In genomic region chr6:100088009-100088408, GRCh38 we compare ENCODE assay signal across 14 cellular contexts.
A peak's percentile ranks its signal among the peaks of the same experiment; 100 is the strongest.
DNase-seq lines count a peak whose midpoint lies in the region; ATAC-seq and TF ChIP-seq lines count a peak whose summit lies in the region.
"Had no signal": no experiment of that assay in that cellular context is flagged by ENCODE, and none has a peak within 500 bp of the region (broad histone marks: within the 10 kb centered on the region; RNA-seq: fewer than 3 reads in every experiment).

No MANE protein-coding gene starts in this region.

- no peaks in the 10 kb centered on the region for H3K27me3 ChIP-seq in GM23248 (replicated peaks; ENCODE audit: insufficient read depth)
- H3K27me3 ChIP-seq in RWPE2 (ENCODE audit: insufficient read depth, poor library complexity, severe bottlenecking) = no peaks in the 10 kb centered on the region
- H3K27me3 ChIP-seq in skeletal muscle tissue (ENCODE audit: control insufficient read depth in 3 of 3, insufficient read depth in 3 of 3, low read length in 3 of 3) = no peaks in the 10 kb centered on the region
- H3K27me3 ChIP-seq: sigmoid colon had no signal

- H3K27ac ChIP-seq in GM23248 = peak overlapping the region; percentile 61
- H3K27ac ChIP-seq in RWPE2 (ENCODE audit: poor library complexity, severe bottlenecking) = no peak overlapping the region
- H3K27ac ChIP-seq in skeletal muscle tissue (ENCODE audit: low read depth, low read length) = peak overlapping the region; percentile 66
- H3K27ac ChIP-seq: WERI-Rb-1 had no signal

- 0 to 6% methylated on average over 1 of the region's 1 CpG for WGBS in GM23248 (ENCODE audit: low coverage in 1 of 2, low lambda C conversion rate in 2 of 2, missing lambda C conversion rate in 2 of 2), 2 experiments

- H2AFZ ChIP-seq in GM23248 = no peak overlapping the region

- H3K4me3 ChIP-seq in GM23248 = 0 out of 2 replicates have a peak overlapping the region, but pooled peaks have one; percentile 2
- no peak overlapping the region for H3K4me3 ChIP-seq in RWPE2 (ENCODE audit: severe bottlenecking)
- no peak overlapping the region for H3K4me3 ChIP-seq in fibroblast of pulmonary artery (replicated peaks; ENCODE audit: low read depth, low read length)
- no peak overlapping the region for H3K4me3 ChIP-seq in skeletal muscle tissue (ENCODE audit: low read length in 3 of 3)
- H3K4me3 ChIP-seq: sigmoid colon had no signal

- no peaks in the 10 kb centered on the region for H3K9me2 ChIP-seq in GM23248 (ENCODE audit: insufficient read depth)

- peak; percentile 91 for DNase-seq in GM23248
- DNase-seq in RWPE2 (ENCODE audit: low spot score) = no peak
- DNase-seq in fibroblast of pulmonary artery (ENCODE audit: low read depth) = peak; percentile 36
- DNase-seq in NCI-H2171 (lab: John Stamatoyannopoulos, UW) = no peak
- DNase-seq in NCI-H2107 treated with DMSO at 0.1 percent for 48 hours (lab: John Stamatoyannopoulos, UW; ENCODE audit: unreplicated experiment) = no peak
- DNase-seq: activated CD8-positive, alpha-beta memory T cell treated with anti-CD3 and anti-CD28 coated beads, Interleukin-2, amount 10 ng/mL, durations not matched to agents 7 days and 5 days; Caco-2; left cardiac atrium; naive thymus-derived CD8-positive, alpha-beta T cell; NCI-H1694 treated with DMSO at 0.1 percent for 48 hours; sigmoid colon; WERI-Rb-1 had no signal

- ATAC-seq in RWPE2 (ENCODE audit: low read depth) = peak; percentile 68
- ATAC-seq in activated CD4-positive, CD25-positive, alpha-beta regulatory T cell treated with anti-CD3 and anti-CD28 coated beads, Interleukin-2, amount 50 U/mL, for 24 hours = no peak
- ATAC-seq: activated CD8-positive, alpha-beta memory T cell treated with anti-CD3 and anti-CD28 coated beads, Interleukin-2, amount 10 ng/mL, durations not matched to agents 7 days and 5 days; left cardiac atrium; naive thymus-derived CD8-positive, alpha-beta T cell had no signal

- H3K9ac ChIP-seq in GM23248 (peak overlapping the region; percentile 5; the same call in 1 of the 2 replicates), skeletal muscle tissue (ENCODE audit: low read depth in 1 of 3, low read length in 3 of 3) (no peak overlapping the region)

- no peaks in the 10 kb centered on the region for H4K20me1 ChIP-seq in GM23248 (ENCODE audit: insufficient read depth)

- H3K79me2 ChIP-seq in GM23248 (ENCODE audit: insufficient read depth) = no peaks in the 10 kb centered on the region

- H3K36me3 ChIP-seq in GM23248 (ENCODE audit: low read depth) (no peaks in the 10 kb centered on the region), RWPE2 (ENCODE audit: low read depth) (no peaks in the 10 kb centered on the region), skeletal muscle tissue (ENCODE audit: control insufficient read depth in 3 of 3, insufficient read depth in 3 of 3, low read length in 3 of 3) (no peaks in the 10 kb centered on the region)
- H3K36me3 ChIP-seq: sigmoid colon, WERI-Rb-1 had no signal

- no peaks in the 10 kb centered on the region for H3K9me3 ChIP-seq in GM23248 (ENCODE audit: low read depth)
- no peaks in the 10 kb centered on the region for H3K9me3 ChIP-seq in RWPE2 (ENCODE audit: severe bottlenecking)
- no peaks in the 10 kb centered on the region for H3K9me3 ChIP-seq in skeletal muscle tissue (ENCODE audit: control insufficient read depth in 3 of 3, low read length in 3 of 3)
- H3K9me3 ChIP-seq: Caco-2, sigmoid colon had no signal

- H3K4me1 ChIP-seq in GM23248 (ENCODE audit: insufficient read depth) (peaks cover 31% of the 10 kb centered on the region), RWPE2 (ENCODE audit: insufficient read depth, poor library complexity, severe bottlenecking) (peaks cover 3% of the 10 kb centered on the region), skeletal muscle tissue (ENCODE audit: control insufficient read depth in 3 of 3, insufficient read depth in 3 of 3, low read length in 3 of 3) (peaks cover 9 to 18% (median 10%) of the 10 kb centered on the region in 3 donors)
- H3K4me1 ChIP-seq: Caco-2 had no signal

- H3K4me2 ChIP-seq in GM23248 (ENCODE audit: unreplicated experiment) = peak overlapping the region; percentile 69

- no peak for TF ChIP-seq CTCF in RWPE2 (IDR thresholded peaks at IDR 0.05; ENCODE audit: poor library complexity, severe bottlenecking)
- TF ChIP-seq CTCF in fibroblast of pulmonary artery (IDR thresholded peaks at IDR 0.05; ENCODE audit: low read length, missing control alignments) = no peak

- in situ Hi-C loops in GM23248 (cut with MboI) = no loop called here

- H3F3A ChIP-seq in GM23248 (ENCODE audit: insufficient read depth) = peaks cover 15% of the 10 kb centered on the region

Comparison
In these comparisons a context has a peak if more than half of its experiments do, and no peak if none do; other contexts are left out.
1. DNase-seq: peak in GM23248 (single experiment) and fibroblast of pulmonary artery (single experiment); none in RWPE2 (single experiment), NCI-H2171 (single experiment) and NCI-H2107 treated with DMSO at 0.1 percent for 48 hours (single experiment).